Comparison of ENCODE assay signal across 11 cellular contexts in the genomic region with DNA sequence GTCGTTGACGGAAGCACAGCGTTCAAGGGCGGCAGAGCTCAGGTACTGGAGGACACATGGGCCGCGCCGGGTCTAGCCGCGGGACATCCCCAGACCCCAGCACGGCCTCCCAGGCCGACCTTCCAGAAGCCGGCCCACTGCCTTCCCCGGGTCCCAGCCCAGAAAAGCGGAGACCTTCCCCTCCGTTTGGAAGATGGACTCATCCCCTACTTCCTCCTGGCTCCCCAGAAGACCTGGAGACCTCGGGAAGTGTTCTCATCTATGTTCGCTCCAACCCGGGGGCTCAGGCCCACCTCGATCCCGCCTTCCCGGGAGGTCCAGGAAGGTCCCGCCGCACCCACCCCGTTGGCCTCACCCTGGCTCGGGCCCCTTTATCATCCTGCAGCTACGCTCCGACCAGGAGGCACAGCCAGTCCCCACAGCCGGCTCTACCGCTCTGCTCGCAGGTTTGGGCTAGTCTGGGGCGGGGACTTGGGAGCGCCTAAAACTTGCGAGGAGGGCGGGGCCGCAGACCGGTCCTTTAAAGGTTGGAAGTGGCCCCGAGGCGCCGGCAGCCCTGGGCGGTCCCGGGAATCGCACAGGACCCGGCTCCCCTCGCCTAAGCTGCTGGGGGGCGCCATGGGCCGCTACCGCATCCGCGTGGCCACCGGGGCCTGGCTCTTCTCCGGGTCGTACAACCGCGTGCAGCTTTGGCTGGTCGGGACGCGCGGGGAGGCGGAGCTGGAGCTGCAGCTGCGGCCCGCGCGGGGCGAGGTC. TPM values are rescaled to one million over a fixed set of nuclear protein-coding genes. Genes with fewer than 3 reads are reported as not detected.
A peak's percentile ranks its signal among the peaks of the same experiment; 100 is the strongest.
DNase-seq lines count a peak whose midpoint lies in the region; ATAC-seq and TF ChIP-seq lines count a peak whose summit lies in the region.
"Had no signal": no experiment of that assay in that cellular context is flagged by ENCODE, and none has a peak within 500 bp of the region (broad histone marks: within the 10 kb centered on the region; RNA-seq: fewer than 3 reads in every experiment).

A gene with protein sequence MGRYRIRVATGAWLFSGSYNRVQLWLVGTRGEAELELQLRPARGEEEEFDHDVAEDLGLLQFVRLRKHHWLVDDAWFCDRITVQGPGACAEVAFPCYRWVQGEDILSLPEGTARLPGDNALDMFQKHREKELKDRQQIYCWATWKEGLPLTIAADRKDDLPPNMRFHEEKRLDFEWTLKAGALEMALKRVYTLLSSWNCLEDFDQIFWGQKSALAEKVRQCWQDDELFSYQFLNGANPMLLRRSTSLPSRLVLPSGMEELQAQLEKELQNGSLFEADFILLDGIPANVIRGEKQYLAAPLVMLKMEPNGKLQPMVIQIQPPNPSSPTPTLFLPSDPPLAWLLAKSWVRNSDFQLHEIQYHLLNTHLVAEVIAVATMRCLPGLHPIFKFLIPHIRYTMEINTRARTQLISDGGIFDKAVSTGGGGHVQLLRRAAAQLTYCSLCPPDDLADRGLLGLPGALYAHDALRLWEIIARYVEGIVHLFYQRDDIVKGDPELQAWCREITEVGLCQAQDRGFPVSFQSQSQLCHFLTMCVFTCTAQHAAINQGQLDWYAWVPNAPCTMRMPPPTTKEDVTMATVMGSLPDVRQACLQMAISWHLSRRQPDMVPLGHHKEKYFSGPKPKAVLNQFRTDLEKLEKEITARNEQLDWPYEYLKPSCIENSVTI (plus strand): TSS at position 550 of the 756 bp plus-strand sequence. CDS start 69 bp downstream, at position 619.

- no peaks in the 10 kb centered on the region for H3K9me3 ChIP-seq in adipocyte (ENCODE audit: control insufficient read depth, low read length)
- H3K9me3 ChIP-seq in heart right ventricle, result no peaks in the 10 kb centered on the region
- H3K9me3 ChIP-seq in muscle layer of duodenum (ENCODE audit: control insufficient read depth in 1 of 2, low read length in 2 of 2), result no peaks in the 10 kb centered on the region
- H3K9me3 ChIP-seq in upper lobe of right lung, result no peaks in the 10 kb centered on the region
- no peaks in the 10 kb centered on the region for H3K9me3 ChIP-seq in SJCRH30 (replicated peaks)

- 14 to 22% methylated on average over 60 to 64 of the region's 64 CpGs for WGBS in heart right ventricle, 2 donors

- TF ChIP-seq CTCF in heart right ventricle (IDR thresholded peaks at IDR 0.05) (no peak), upper lobe of right lung (IDR thresholded peaks at IDR 0.05) (no peak)

- ATAC-seq in heart right ventricle (peak; percentile 38 to 67 (median 63)), upper lobe of right lung (peak; percentile 74), GM19395 (IDR thresholded peaks at IDR 0.05; ENCODE audit: unreplicated experiment) (no peak), HG03378 (IDR thresholded peaks at IDR 0.05; ENCODE audit: unreplicated experiment) (no peak)

- DNase-seq in adipocyte (ENCODE audit: low read depth) (no peak), heart right ventricle (no peak), upper lobe of right lung (no peak), SJCRH30 (no peak)
- DNase-seq: T1000 had no signal

- H3K36me3 ChIP-seq in adipocyte (ENCODE audit: control insufficient read depth, insufficient read depth, low read length, severe bottlenecking), result peaks cover 32% of the 10 kb centered on the region
- H3K36me3 ChIP-seq in heart right ventricle, result peaks cover 0 to 39% (median 0%) of the 10 kb centered on the region in 9 donors
- H3K36me3 ChIP-seq in muscle layer of duodenum (ENCODE audit: control insufficient read depth in 1 of 2, insufficient read depth in 2 of 2, low read length in 2 of 2), result peaks cover 14 to 30% of the 10 kb centered on the region in 2 donors
- H3K36me3 ChIP-seq in upper lobe of right lung, result peaks cover 10% of the 10 kb centered on the region
- H3K36me3 ChIP-seq in SJCRH30, result no peaks in the 10 kb centered on the region

- peak within 1 kb of the TSS; percentile 65 for H3K4me3 ChIP-seq in adipocyte (ENCODE audit: low read length)
- peak within 1 kb of the TSS in 9 of 10 donors; percentile 21 to 45 (median 41) for H3K4me3 ChIP-seq in heart right ventricle
- peak within 1 kb of the TSS; percentile 7 to 50 for H3K4me3 ChIP-seq in muscle layer of duodenum (ENCODE audit: low read depth in 1 of 2, low read length in 2 of 2)
- peak within 1 kb of the TSS; percentile 19 for H3K4me3 ChIP-seq in upper lobe of right lung
- H3K4me3 ChIP-seq in SJCRH30, result no peak within 1 kb of the TSS

- H3K27me3 ChIP-seq in adipocyte (replicated peaks; ENCODE audit: control insufficient read depth, insufficient read depth, low read length) (no peaks in the 10 kb centered on the region), heart right ventricle (peaks cover 0 to 4% (median 0%) of the 10 kb centered on the region in 7 donors), muscle layer of duodenum (ENCODE audit: low read depth, low read length) (no peaks in the 10 kb centered on the region), upper lobe of right lung (no peaks in the 10 kb centered on the region), SJCRH30 (no peaks in the 10 kb centered on the region)

- intact Hi-C loops in heart right ventricle (cut with DNase I) (loop anchor here in 1 of 10 donors (5.0 kb wide), 1 partner anchor 328 kb away; no protein-coding TSS in a partner anchor), upper lobe of right lung (cut with DNase I) (no loop called here)

- H3K27ac ChIP-seq in heart right ventricle (no peak within 1 kb of the TSS), muscle layer of duodenum (ENCODE audit: low read length) (no peak within 1 kb of the TSS), upper lobe of right lung (no peak within 1 kb of the TSS), SJCRH30 (no peak within 1 kb of the TSS)
- H3K27ac ChIP-seq: KMS-11 had no signal

- H3K4me1 ChIP-seq in adipocyte (ENCODE audit: control insufficient read depth, insufficient read depth, low read length) (peaks cover 9% of the 10 kb centered on the region), heart right ventricle (peaks cover 0 to 17% (median 8%) of the 10 kb centered on the region in 9 donors), muscle layer of duodenum (ENCODE audit: control insufficient read depth in 1 of 2, insufficient read depth in 2 of 2, low read length in 2 of 2) (peaks cover 0 to 10% of the 10 kb centered on the region in 2 donors), upper lobe of right lung (peaks cover 3% of the 10 kb centered on the region), SJCRH30 (no peaks in the 10 kb centered on the region)

- peak within 1 kb of the TSS; percentile 49 for H3K9ac ChIP-seq in adipocyte (ENCODE audit: low read length)
- H3K9ac ChIP-seq: KMS-11 had no signal

RNA-seq across cellular contexts. Expression of the gene that starts here (rescaled TPM):
- total RNA-seq in heart right ventricle, result under 1 TPM in 1 of 10 donors, not detected in 9; 0.11 TPM
- under 1 TPM in 1 of 2 donors, not detected in 1; 0.04 TPM for polyA plus RNA-seq in heart right ventricle
- 0.17 TPM for total RNA-seq in upper lobe of right lung
- total RNA-seq in SJCRH30 (2014; rRNA removed; shearing (Covaris generic)), result not detected in 2 replicates
- total RNA-seq: Daoy, dermis microvascular lymphatic vessel endothelial cell had no signal

Comparison
In these comparisons a context has a peak if more than half of its experiments do, and no peak if none do; other contexts are left out.
1. Peak in ATAC-seq and H3K4me3 ChIP-seq in heart right ventricle; RNA of the gene not detected or under 1 TPM.
2. Peak in ATAC-seq and H3K4me3 ChIP-seq in upper lobe of right lung; RNA of the gene not detected or under 1 TPM.